In genomic region chr15:87959080-87959479, GRCh38 we compare ENCODE assay signal across 23 cellular contexts.
DNase-seq lines count a peak whose midpoint lies in the region; ATAC-seq, FAIRE-seq and TF ChIP-seq lines count a peak whose summit lies in the region.
"Had no signal": no experiment of that assay in that cellular context is flagged by ENCODE, and none has a peak within 500 bp of the region (broad histone marks: within the 10 kb centered on the region; RNA-seq: fewer than 3 reads in every experiment).

No MANE protein-coding gene starts in this region.

- H3K4me3 Mint-ChIP-seq in glutamatergic neuron (ENCODE audit: unreplicated experiment) = no peak overlapping the region
- H3K4me3 Mint-ChIP-seq: CD4-positive, CD25-positive, alpha-beta regulatory T cell; nephron had no signal

- TF ChIP-seq POLR2A in A549 (IDR thresholded peaks at IDR 0.05; ENCODE audit: low read length) = no peak

- H3K9me3 Mint-ChIP-seq in glutamatergic neuron (ENCODE audit: unreplicated experiment) = peaks cover 5% of the 10 kb centered on the region
- H3K9me3 Mint-ChIP-seq: nephron had no signal

- H3K27ac Mint-ChIP-seq in glutamatergic neuron (ENCODE audit: unreplicated experiment) = no peak overlapping the region
- H3K27ac Mint-ChIP-seq: CD4-positive, CD25-positive, alpha-beta regulatory T cell; nephron had no signal

- H3K4me1 ChIP-seq in A549 (no peaks in the 10 kb centered on the region), lower lobe of right lung (peaks cover 5% of the 10 kb centered on the region)
- H3K4me1 ChIP-seq: prostate gland had no signal

- peak in 1 of 2 experiments; percentile 57; a peak in 3 of 6 replicates for ATAC-seq in A549
- no peak for ATAC-seq in lower lobe of right lung
- ATAC-seq in GM21737 (IDR thresholded peaks at IDR 0.05; ENCODE audit: unreplicated experiment) = no peak

- no peaks in the 10 kb centered on the region for H3K36me3 ChIP-seq in lower lobe of right lung
- H3K36me3 ChIP-seq: prostate gland had no signal

- FAIRE-seq in A549 (lab: Jason Lieb, UNC) = no peak

- H3K27ac ChIP-seq in A549 (no peak overlapping the region), lower lobe of right lung (no peak overlapping the region)
- H3K27ac ChIP-seq: epithelial cell of prostate, PC-9, prostate gland, SK-N-MC had no signal

- TF ChIP-seq RAD21 in A549 (conservative IDR thresholded peaks at IDR 0.05 in 1 of 2, IDR thresholded peaks at IDR 0.05 in 1 of 2) = peak in 1 of 2 experiments; percentile 28; a peak in 1 of 5 replicates

- H3K4me1 Mint-ChIP-seq in glutamatergic neuron (ENCODE audit: low read depth, unreplicated experiment) = peaks cover 11% of the 10 kb centered on the region

- intact Hi-C loops in lower lobe of right lung (cut with DNase I) = no loop called here

- H3K36me3 Mint-ChIP-seq in glutamatergic neuron (ENCODE audit: unreplicated experiment) = no peaks in the 10 kb centered on the region
- H3K36me3 Mint-ChIP-seq: CD4-positive, CD25-positive, alpha-beta regulatory T cell had no signal

- POLR2A ChIA-PET in A549 (lab: Yijun Ruan, JAX) = no interaction called here

- H3K4me2 ChIP-seq in A549 = no peak overlapping the region
- H3K4me2 ChIP-seq: PC-9 had no signal

- H3K27me3 Mint-ChIP-seq in glutamatergic neuron (ENCODE audit: unreplicated experiment) = peaks cover 2% of the 10 kb centered on the region
- H3K27me3 Mint-ChIP-seq: CD4-positive, CD25-positive, alpha-beta regulatory T cell had no signal

- H3K9me3 ChIP-seq in A549 (no peaks in the 10 kb centered on the region), lower lobe of right lung (no peaks in the 10 kb centered on the region)
- H3K9me3 ChIP-seq: prostate gland had no signal

- CTCF ChIA-PET in A549 (lab: Yijun Ruan, JAX) = no interaction called here

- DNase-seq in A549 (ENCODE audit: low read depth in 1 of 2, low spot score in 1 of 2) = no peak
- DNase-seq in HT1080 (ENCODE audit: low read depth) = peak; percentile 3
- DNase-seq in RPMI7951 (ENCODE audit: low read depth) = peak; percentile 23
- peak; percentile 31 for DNase-seq in glutamatergic neuron
- DNase-seq in GM13977 (ENCODE audit: low spot score) = no peak
- DNase-seq in dedifferentiated amniotic fluid mesenchymal stem cell (ENCODE audit: extremely low spot score) = no peak
- DNase-seq in lower lobe of right lung = no peak
- DNase-seq: CD4-positive, CD25-positive, alpha-beta regulatory T cell; DMS79 treated with DMSO at 0.1 percent for 48 hours; foreskin melanocyte; Kasumi-1; left cardiac atrium; midbrain; NCI-H1092 treated with DMSO at 0.1 percent for 48 hours; NCI-H82; PC-9; stimulated activated CD4-positive, alpha-beta T cell treated with anti-CD3 and anti-CD28 coated beads, Interleukin-4, amount 100 ng/mL, for 24 hours; T1000 had no signal

- WGBS in A549 (ENCODE audit: missing lambda C conversion rate) = 44% methylated on average over 11 of the region's 11 CpGs

- H3K4me3 ChIP-seq in A549 (no peak overlapping the region), lower lobe of right lung (no peak overlapping the region)
- H3K4me3 ChIP-seq: PC-9, prostate gland, SK-N-MC had no signal

- no peaks in the 10 kb centered on the region for H3K27me3 ChIP-seq in lower lobe of right lung (ENCODE audit: low read depth)

- TF ChIP-seq CTCF in A549 (IDR thresholded peaks at IDR 0.05) = no peak
- TF ChIP-seq CTCF in glutamatergic neuron (IDR thresholded peaks at IDR 0.05; ENCODE audit: partially characterized antibody, unreplicated experiment) = no peak
- TF ChIP-seq CTCF in GM13977 (IDR thresholded peaks at IDR 0.05; ENCODE audit: extremely low read depth, insufficient read depth, missing control alignments) = no peak
- no peak for TF ChIP-seq CTCF in lower lobe of right lung (IDR thresholded peaks at IDR 0.05)

- in situ Hi-C loops in GM13977 (cut with MboI; ENCODE audit: low pct_unique_long_range_greater_than_20kb, low sequenced_read_pairs, unreplicated experiment) = no loop called here

- TF ChIP-seq EP300 in A549 (IDR thresholded peaks at IDR 0.05) = no peak

TF ChIP-seq in A549, 52 proteins besides CTCF, POLR2A, EP300 and RAD21:
- TF ChIP-seq SMC3 (IDR thresholded peaks at IDR 0.05) (0 out of 3 replicates have a peak, but pooled peaks have one; percentile 5), JUNB (IDR thresholded peaks at IDR 0.05) (no peak)

Comparison
In these comparisons a context has a peak if more than half of its experiments do, and no peak if none do; other contexts are left out.
1. DNase-seq: peak in HT1080 (single experiment), RPMI7951 (single experiment) and glutamatergic neuron (single experiment); none in A549 (0 of 2), GM13977 (single experiment), dedifferentiated amniotic fluid mesenchymal stem cell (single experiment) and lower lobe of right lung (single experiment).